In the genomic region with DNA sequence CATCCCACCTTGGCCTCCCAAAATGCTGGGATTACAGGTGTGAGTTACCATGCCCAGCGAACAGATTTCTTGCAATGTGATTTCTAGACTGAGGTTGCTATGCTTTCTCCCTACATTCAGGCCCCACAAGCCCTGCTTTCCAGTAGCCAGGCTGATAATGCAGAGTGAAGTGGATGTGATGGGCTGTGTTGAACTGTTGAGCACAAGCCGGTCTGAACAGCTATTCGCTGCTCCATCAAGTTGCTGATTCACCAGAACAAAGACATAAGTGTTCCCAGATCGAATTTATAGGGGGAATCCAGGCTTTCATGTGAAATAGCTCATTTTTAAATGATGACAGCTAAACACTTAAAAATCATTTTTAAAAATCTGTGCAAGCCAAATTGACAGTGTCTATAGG, we compare ENCODE assay signal across 18 cellular contexts. TPM values are rescaled to one million over a fixed set of nuclear protein-coding genes. Genes with fewer than 3 reads are reported as not detected.
DNase-seq lines count a peak whose midpoint lies in the region; ATAC-seq, FAIRE-seq and TF ChIP-seq lines count a peak whose summit lies in the region.
"Had no signal": no experiment of that assay in that cellular context is flagged by ENCODE, and none has a peak within 500 bp of the region (broad histone marks: within the 10 kb centered on the region; RNA-seq: fewer than 3 reads in every experiment).

No MANE protein-coding gene starts in this region.

- no peak overlapping the region for H3K14ac ChIP-seq in mesenchymal stem cell (ENCODE audit: low read length in 2 of 2)

- no peak for ATAC-seq in activated CD4-positive, CD25-positive, alpha-beta regulatory T cell treated with anti-CD3 and anti-CD28 coated beads, Interleukin-2, amount 50 U/mL, for 24 hours
- ATAC-seq: A549, HCT116, Panc1, Right ventricle myocardium inferior had no signal

- no peak overlapping the region for H2AK5ac ChIP-seq in mesenchymal stem cell (ENCODE audit: low read length, severe bottlenecking)

- no peak overlapping the region for H2BK15ac ChIP-seq in mesenchymal stem cell (ENCODE audit: low read depth, poor library complexity, severe bottlenecking)

- no peak overlapping the region for H4K91ac ChIP-seq in mesenchymal stem cell (ENCODE audit: low read length)

- H3K79me2 ChIP-seq in astrocyte (ENCODE audit: insufficient read depth, low read length), result no peaks in the 10 kb centered on the region

- no peaks in the 10 kb centered on the region for H3K27me3 Mint-ChIP-seq in astrocyte (ENCODE audit: low read depth, unreplicated experiment)
- peaks cover 15% of the 10 kb centered on the region for H3K27me3 Mint-ChIP-seq in activated CD4-positive, alpha-beta memory T cell treated with anti-CD3 and anti-CD28 coated beads for 36 hours

- H3K18ac ChIP-seq in mesenchymal stem cell (ENCODE audit: low read depth in 1 of 2, low read length in 2 of 2), result no peak overlapping the region

- no peaks in the 10 kb centered on the region for H4K20me1 ChIP-seq in astrocyte (ENCODE audit: insufficient read depth, low read length)
- H4K20me1 ChIP-seq: BLaER1 treated with 17β-estradiol and CSF1 and Interleukin-3, amounts not matched to agents 10 nM and 100 nM had no signal

- H4K8ac ChIP-seq in mesenchymal stem cell (ENCODE audit: low read length), result no peak overlapping the region

- peaks cover 18% of the 10 kb centered on the region for H3K4me1 Mint-ChIP-seq in astrocyte (ENCODE audit: low read depth, unreplicated experiment)
- peaks cover 32% of the 10 kb centered on the region for H3K4me1 Mint-ChIP-seq in activated CD4-positive, alpha-beta memory T cell treated with anti-CD3 and anti-CD28 coated beads for 36 hours (ENCODE audit: low read depth)

- H3K9me3 ChIP-seq in astrocyte (ENCODE audit: insufficient read depth, low read depth, low read length) (no peaks in the 10 kb centered on the region), mesenchymal stem cell (ENCODE audit: control insufficient read depth, low read length) (peaks cover 3% of the 10 kb centered on the region)
- H3K9me3 ChIP-seq: A549 had no signal

- peaks cover 8% of the 10 kb centered on the region for H3K4me1 ChIP-seq in astrocyte (ENCODE audit: insufficient read depth, low read length)
- peaks cover 3% of the 10 kb centered on the region for H3K4me1 ChIP-seq in mesenchymal stem cell (ENCODE audit: control insufficient read depth, insufficient read depth, low read depth, low read length)
- H3K4me1 ChIP-seq: A549 had no signal

- H3K9ac ChIP-seq in astrocyte (ENCODE audit: low read length) (no peak overlapping the region), mesenchymal stem cell (ENCODE audit: low read length) (no peak overlapping the region)
- H3K9ac ChIP-seq: BLaER1 treated with 17β-estradiol and CSF1 and Interleukin-3, amounts not matched to agents 10 nM and 100 nM had no signal

- H3K4me3 ChIP-seq in astrocyte (ENCODE audit: insufficient read depth, low read depth, low read length), result no peak overlapping the region
- no peak overlapping the region for H3K4me3 ChIP-seq in mesenchymal stem cell (ENCODE audit: insufficient read depth in 1 of 2, low read depth in 1 of 2, low read length in 2 of 2)
- H3K4me3 ChIP-seq: A549; BLaER1 treated with 17β-estradiol and CSF1 and Interleukin-3, amounts not matched to agents 10 nM and 100 nM had no signal

- H2BK120ac ChIP-seq in mesenchymal stem cell (ENCODE audit: low read depth, low read length), result no peak overlapping the region

- WGBS in mesenchymal stem cell, result 93% methylated on average over 3 of the region's 4 CpGs

- H3K27me3 ChIP-seq in astrocyte (ENCODE audit: insufficient read depth, low read length), result no peaks in the 10 kb centered on the region
- H3K27me3 ChIP-seq in mesenchymal stem cell (ENCODE audit: control insufficient read depth in 1 of 2, insufficient read depth in 1 of 2, low read length in 2 of 2), result peaks cover 0 to 5% of the 10 kb centered on the region in 2 experiments
- H3K27me3 ChIP-seq: BLaER1 treated with 17β-estradiol and CSF1 and Interleukin-3, amounts not matched to agents 10 nM and 100 nM had no signal

- no peak for FAIRE-seq in astrocyte (lab: Jason Lieb, UNC)
- FAIRE-seq: A549 had no signal

- no peak overlapping the region for H3K23ac ChIP-seq in mesenchymal stem cell (ENCODE audit: low read length in 2 of 2)

- no peak overlapping the region for H3K4me3 Mint-ChIP-seq in astrocyte (ENCODE audit: unreplicated experiment)
- H3K4me3 Mint-ChIP-seq in activated CD4-positive, alpha-beta memory T cell treated with anti-CD3 and anti-CD28 coated beads for 36 hours, result no peak overlapping the region

- H3K27ac ChIP-seq in astrocyte (ENCODE audit: low read depth, low read length), result no peak overlapping the region
- no peak overlapping the region for H3K27ac ChIP-seq in mesenchymal stem cell (ENCODE audit: low read length, poor library complexity, severe bottlenecking)
- H3K27ac ChIP-seq: A549; BLaER1 treated with 17β-estradiol and CSF1 and Interleukin-3, amounts not matched to agents 10 nM and 100 nM had no signal

- H3K36me3 Mint-ChIP-seq in astrocyte (ENCODE audit: low read depth, unreplicated experiment), result peaks cover 2% of the 10 kb centered on the region
- H3K36me3 Mint-ChIP-seq in activated CD4-positive, alpha-beta memory T cell treated with anti-CD3 and anti-CD28 coated beads for 36 hours, result no peaks in the 10 kb centered on the region

- H2BK12ac ChIP-seq in mesenchymal stem cell (ENCODE audit: low read length in 2 of 2), result no peak overlapping the region

- CTCF ChIA-PET in activated CD4-positive, alpha-beta memory T cell treated with anti-CD3 and anti-CD28 coated beads for 36 hours (lab: Charles Lee), result interaction anchor here (0.7 to 1.5 kb wide), 5 partner anchors 10 to 88 kb away, joined by 3 to 9 read pairs (median 3); no protein-coding TSS in a partner anchor

- intact Hi-C loops in activated CD4-positive, alpha-beta memory T cell treated with anti-CD3 and anti-CD28 coated beads for 36 hours (cut with micrococcal nuclease), result no loop called here

- H3K4ac ChIP-seq in mesenchymal stem cell (ENCODE audit: low read depth in 1 of 2, low read length in 2 of 2), result no peak overlapping the region

- peak overlapping the region; percentile 79 for H3K27ac Mint-ChIP-seq in astrocyte (ENCODE audit: unreplicated experiment)
- no peak overlapping the region for H3K27ac Mint-ChIP-seq in activated CD4-positive, alpha-beta memory T cell treated with anti-CD3 and anti-CD28 coated beads for 36 hours

- H3K9me3 Mint-ChIP-seq in astrocyte (ENCODE audit: unreplicated experiment), result no peaks in the 10 kb centered on the region
- no peaks in the 10 kb centered on the region for H3K9me3 Mint-ChIP-seq in activated CD4-positive, alpha-beta memory T cell treated with anti-CD3 and anti-CD28 coated beads for 36 hours

- H3K79me1 ChIP-seq in mesenchymal stem cell (replicated peaks; ENCODE audit: low read length, poor library complexity, severe bottlenecking), result no peaks in the 10 kb centered on the region

- POLR2A ChIA-PET in activated CD4-positive, alpha-beta memory T cell treated with anti-CD3 and anti-CD28 coated beads for 36 hours (lab: Charles Lee), result no interaction called here

- no peak overlapping the region for H3K4me2 ChIP-seq in astrocyte (ENCODE audit: low read length)
- no peak overlapping the region for H3K4me2 ChIP-seq in mesenchymal stem cell (ENCODE audit: low read length, poor library complexity, severe bottlenecking)
- H3K4me2 ChIP-seq: A549; BLaER1 treated with 17β-estradiol and CSF1 and Interleukin-3, amounts not matched to agents 10 nM and 100 nM had no signal

- no peaks in the 10 kb centered on the region for H3K36me3 ChIP-seq in astrocyte (ENCODE audit: insufficient read depth, low read length)
- H3K36me3 ChIP-seq in mesenchymal stem cell (ENCODE audit: control insufficient read depth in 1 of 2, insufficient read depth in 2 of 2, low read depth in 1 of 2, low read length in 2 of 2), result no peaks in the 10 kb centered on the region
- H3K36me3 ChIP-seq: BLaER1 treated with 17β-estradiol and CSF1 and Interleukin-3, amounts not matched to agents 10 nM and 100 nM had no signal

- H2AFZ ChIP-seq in astrocyte (ENCODE audit: low read depth, low read length) (no peak overlapping the region), mesenchymal stem cell (ENCODE audit: low read depth, low read length) (no peak overlapping the region)

- H2BK5ac ChIP-seq in mesenchymal stem cell (ENCODE audit: low read depth, low read length, poor library complexity, severe bottlenecking), result no peak overlapping the region

- TF ChIP-seq CTCF in astrocyte (IDR thresholded peaks at IDR 0.05; ENCODE audit: insufficient read depth, low read depth, low read length), result no peak

- DNase-seq in COLO829 (ENCODE audit: low spot score), result peak; percentile 33
- DNase-seq in NCI-H2029 (lab: John Stamatoyannopoulos, UW), result peak; percentile 27
- DNase-seq in astrocyte (ENCODE audit: low read depth), result peak; percentile 11
- peak; percentile 7 for DNase-seq in mesenchymal stem cell
- no peak for DNase-seq in activated CD4-positive, alpha-beta memory T cell treated with anti-CD3 and anti-CD28 coated beads for 36 hours
- DNase-seq in activated naive CD4-positive, alpha-beta T cell (lab: John Stamatoyannopoulos, UW), result no peak
- no peak for DNase-seq in NCI-H2107 treated with DMSO at 0.1 percent for 48 hours (lab: John Stamatoyannopoulos, UW; ENCODE audit: unreplicated experiment)
- DNase-seq: DMS79, NCI-H187 treated with DMSO at 0.1 percent for 48 hours, NCI-H2227 treated with DMSO at 0.1 percent for 48 hours, NCI-H524 had no signal

RNA-seq across cellular contexts. Expression of gene NIPAL1, which starts 8.0 kb away (rescaled TPM):
- total RNA-seq in astrocyte, result 3.8 and 4.9 TPM in 2 replicates
- 1.1 TPM for polyA plus RNA-seq in mesenchymal stem cell (2013, experiment 1 of 2)
- 0.86 TPM for polyA plus RNA-seq in mesenchymal stem cell (2013, experiment 2 of 2)
- total RNA-seq in activated CD4-positive, alpha-beta memory T cell treated with anti-CD3 and anti-CD28 coated beads for 36 hours, result 1 to 10 TPM; 1.3 to 1.9 TPM

RNA-seq across cellular contexts. Expression of gene CNGA1, which starts 8.0 kb away (rescaled TPM):
- not detected in 2 replicates for total RNA-seq in astrocyte
- polyA plus RNA-seq in mesenchymal stem cell (2013, experiment 1 of 2), result 0.11 TPM
- 0.08 TPM for polyA plus RNA-seq in mesenchymal stem cell (2013, experiment 2 of 2)
- under 1 TPM in 1 of 2 experiments, not detected in 1; 0.70 TPM for total RNA-seq in activated CD4-positive, alpha-beta memory T cell treated with anti-CD3 and anti-CD28 coated beads for 36 hours
- total RNA-seq: LHCN-M2, Right ventricle myocardium inferior had no signal

Comparison
In these comparisons a context has a peak if more than half of its experiments do, and no peak if none do; other contexts are left out.
1. DNase-seq: peak in COLO829 (single experiment), NCI-H2029 (single experiment), astrocyte (single experiment) and mesenchymal stem cell (single experiment); none in activated CD4-positive, alpha-beta memory T cell treated with anti-CD3 and anti-CD28 coated beads for 36 hours (single experiment), activated naive CD4-positive, alpha-beta T cell (0 of 4) and NCI-H2107 treated with DMSO at 0.1 percent for 48 hours (single experiment).